Comparison of ENCODE assay signal across 18 cellular contexts in genomic region chr5:58322453-58322852, GRCh38.
A peak's percentile ranks its signal among the peaks of the same experiment; 100 is the strongest.
DNase-seq lines count a peak whose midpoint lies in the region; ATAC-seq and TF ChIP-seq lines count a peak whose summit lies in the region.
"Had no signal": no experiment of that assay in that cellular context is flagged by ENCODE, and none has a peak within 500 bp of the region (broad histone marks: within the 10 kb centered on the region; RNA-seq: fewer than 3 reads in every experiment).

No MANE protein-coding gene starts in this region.

- no peak overlapping the region for H3K56ac ChIP-seq in IMR-90 (ENCODE audit: extremely low read depth, insufficient read depth, low read length)

- TF ChIP-seq POLR2A in IMR-90 (IDR thresholded peaks at IDR 0.05; ENCODE audit: low read depth, low read length): no peak

- peaks cover 2% of the 10 kb centered on the region; the same call in 1 of the 2 replicates for H3K4me1 ChIP-seq in IMR-90 (ENCODE audit: control insufficient read depth, insufficient read depth, low read length)
- no peaks in the 10 kb centered on the region for H3K4me1 ChIP-seq in mesenchymal stem cell (ENCODE audit: control insufficient read depth, insufficient read depth, low read depth, low read length)
- H3K4me1 ChIP-seq: prostate gland had no signal

- H2AFZ ChIP-seq in IMR-90 (replicated peaks; ENCODE audit: low read length, poor library complexity) (no peak overlapping the region), mesenchymal stem cell (ENCODE audit: low read depth, low read length) (no peak overlapping the region)

- H3K27me3 Mint-ChIP-seq in chondrocyte (ENCODE audit: low read depth): no peaks in the 10 kb centered on the region
- H3K27me3 Mint-ChIP-seq in activated T-helper 2 cell treated with anti-CD3 and anti-CD28 coated beads, Interferon-gamma antibody, Interleukin-2, Interleukin-4, amounts not matched to agents 10 μg/mL and 5 μg/mL and 100 μg/mL, durations not matched to agents 14 hours and 24 hours and 36 hours (ENCODE audit: low read depth): no peaks in the 10 kb centered on the region

- dilution Hi-C loops in IMR-90 (cut with HindIII; ENCODE audit: low sequenced_read_pairs, unreplicated experiment): no loop called here

- H3K9ac ChIP-seq in IMR-90 (ENCODE audit: low read depth, low read length) (no peak overlapping the region), mesenchymal stem cell (ENCODE audit: low read length) (no peak overlapping the region)

- H3K18ac ChIP-seq in IMR-90 (ENCODE audit: low read depth, low read length): no peak overlapping the region; the same call in 1 of the 2 replicates
- H3K18ac ChIP-seq in mesenchymal stem cell (ENCODE audit: low read depth in 1 of 2, low read length in 2 of 2): no peak overlapping the region

- H3K9me3 ChIP-seq in IMR-90 (ENCODE audit: control insufficient read depth, insufficient read depth, low read length) (no peaks in the 10 kb centered on the region), mesenchymal stem cell (ENCODE audit: control insufficient read depth, low read length) (no peaks in the 10 kb centered on the region)
- H3K9me3 ChIP-seq: prostate gland had no signal

- H3K36me3 Mint-ChIP-seq in chondrocyte (ENCODE audit: low read depth): no peaks in the 10 kb centered on the region
- H3K36me3 Mint-ChIP-seq in activated T-helper 2 cell treated with anti-CD3 and anti-CD28 coated beads, Interferon-gamma antibody, Interleukin-2, Interleukin-4, amounts not matched to agents 10 μg/mL and 5 μg/mL and 100 μg/mL, durations not matched to agents 14 hours and 24 hours and 36 hours (ENCODE audit: low read depth): no peaks in the 10 kb centered on the region

- H3K14ac ChIP-seq in IMR-90 (replicated peaks; ENCODE audit: low read depth, low read length) (0 out of 2 replicates have a peak overlapping the region, but pooled peaks have one; percentile 2), mesenchymal stem cell (ENCODE audit: low read length in 2 of 2) (no peak overlapping the region)

- BruUV-seq in IMR-90 (replicated peaks; lab: Mats Ljungman, UMichigan): no TSS peak

- peak overlapping the region; percentile 58 for H2BK120ac ChIP-seq in IMR-90 (ENCODE audit: low read depth, low read length)
- H2BK120ac ChIP-seq in mesenchymal stem cell (ENCODE audit: low read depth, low read length): no peak overlapping the region

- TF ChIP-seq RAD21 in IMR-90 (IDR thresholded peaks at IDR 0.05; ENCODE audit: low read length): no peak

- 0 out of 2 replicates have a peak overlapping the region, but pooled peaks have one; percentile 14 for H3K23ac ChIP-seq in IMR-90 (ENCODE audit: low read depth, low read length)
- no peak overlapping the region for H3K23ac ChIP-seq in mesenchymal stem cell (ENCODE audit: low read length in 2 of 2)

- H4K5ac ChIP-seq in IMR-90 (ENCODE audit: low read depth, low read length): no peak overlapping the region

- H3K4me3 Mint-ChIP-seq in chondrocyte (ENCODE audit: unreplicated experiment): no peak overlapping the region
- no peak overlapping the region for H3K4me3 Mint-ChIP-seq in activated T-helper 2 cell treated with anti-CD3 and anti-CD28 coated beads, Interferon-gamma antibody, Interleukin-2, Interleukin-4, amounts not matched to agents 10 μg/mL and 5 μg/mL and 100 μg/mL, durations not matched to agents 14 hours and 24 hours and 36 hours (ENCODE audit: low read depth)

- H4K91ac ChIP-seq in IMR-90 (ENCODE audit: insufficient read depth, low read depth, low read length): no peak overlapping the region
- H4K91ac ChIP-seq in mesenchymal stem cell (ENCODE audit: low read length): no peak overlapping the region

- CTCF ChIA-PET in IMR-90 (lab: Yijun Ruan, JAX): interaction anchor here (1.4 kb wide), 1 partner anchor 13 kb away, joined by 3 read pairs; no protein-coding TSS in a partner anchor

- H3K4me2 ChIP-seq in IMR-90 (ENCODE audit: low read depth, low read length): no peak overlapping the region
- H3K4me2 ChIP-seq in mesenchymal stem cell (ENCODE audit: low read length, poor library complexity, severe bottlenecking): no peak overlapping the region

- peak; percentile 83 for ATAC-seq in IMR-90 (ENCODE audit: low read depth)
- no peak for ATAC-seq in HG03135 (IDR thresholded peaks at IDR 0.05; ENCODE audit: unreplicated experiment)

- H4K8ac ChIP-seq in IMR-90 (ENCODE audit: low read depth in 2 of 2, low read length in 2 of 2): peak overlapping the region in 1 of 2 experiments; percentile 55; a peak in 2 of 4 replicates
- H4K8ac ChIP-seq in mesenchymal stem cell (ENCODE audit: low read length): no peak overlapping the region

- intact Hi-C loops in IMR-90 (cut with micrococcal nuclease): loop anchor here (5.0 kb wide), 1 partner anchor 135 kb away; no protein-coding TSS in a partner anchor
- intact Hi-C loops in activated T-helper 2 cell treated with anti-CD3 and anti-CD28 coated beads, Interferon-gamma antibody, Interleukin-2, Interleukin-4, amounts not matched to agents 10 μg/mL and 5 μg/mL and 100 μg/mL, durations not matched to agents 14 hours and 24 hours and 36 hours (cut with micrococcal nuclease): no loop called here

- POLR2A ChIA-PET in IMR-90 (lab: Charles Lee; ENCODE audit: unreplicated experiment): no interaction called here

- H3K79me1 ChIP-seq in IMR-90 (ENCODE audit: low read depth in 1 of 2, low read length in 2 of 2) (no peaks in the 10 kb centered on the region), mesenchymal stem cell (replicated peaks; ENCODE audit: low read length, poor library complexity, severe bottlenecking) (no peaks in the 10 kb centered on the region)

- H2BK12ac ChIP-seq in mesenchymal stem cell (ENCODE audit: low read length in 2 of 2): no peak overlapping the region

- H3K4me1 Mint-ChIP-seq in chondrocyte (ENCODE audit: low read depth): peaks cover 25% of the 10 kb centered on the region
- H3K4me1 Mint-ChIP-seq in activated T-helper 2 cell treated with anti-CD3 and anti-CD28 coated beads, Interferon-gamma antibody, Interleukin-2, Interleukin-4, amounts not matched to agents 10 μg/mL and 5 μg/mL and 100 μg/mL, durations not matched to agents 14 hours and 24 hours and 36 hours (ENCODE audit: low read depth): no peaks in the 10 kb centered on the region

- H3K27ac Mint-ChIP-seq in chondrocyte (ENCODE audit: unreplicated experiment): peak overlapping the region; percentile 1
- H3K27ac Mint-ChIP-seq in activated T-helper 2 cell treated with anti-CD3 and anti-CD28 coated beads, Interferon-gamma antibody, Interleukin-2, Interleukin-4, amounts not matched to agents 10 μg/mL and 5 μg/mL and 100 μg/mL, durations not matched to agents 14 hours and 24 hours and 36 hours: no peak overlapping the region

- H2BK15ac ChIP-seq in IMR-90 (ENCODE audit: low read depth, low read length) (peak overlapping the region; percentile 24; the same call in 1 of the 3 replicates), mesenchymal stem cell (ENCODE audit: low read depth, poor library complexity, severe bottlenecking) (no peak overlapping the region)

- H2BK20ac ChIP-seq in IMR-90 (ENCODE audit: low read depth, low read length): peak overlapping the region; percentile 73

- H3K27me3 ChIP-seq in IMR-90 (ENCODE audit: control insufficient read depth, insufficient read depth, low read length) (no peaks in the 10 kb centered on the region), mesenchymal stem cell (ENCODE audit: control insufficient read depth in 1 of 2, insufficient read depth in 1 of 2, low read length in 2 of 2) (no peaks in the 10 kb centered on the region), H7 (ENCODE audit: control insufficient read depth, insufficient read depth, low read length) (no peaks in the 10 kb centered on the region)

- no peaks in the 10 kb centered on the region for H4K20me1 ChIP-seq in IMR-90 (ENCODE audit: insufficient read depth, low read length)

- H3K9me1 ChIP-seq in IMR-90 (ENCODE audit: insufficient read depth, low read length): peaks cover 6% of the 10 kb centered on the region; the same call in 1 of the 2 replicates

- H3K4me3 ChIP-seq in IMR-90 (ENCODE audit: insufficient read depth, low read depth, low read length) (no peak overlapping the region), mesenchymal stem cell (ENCODE audit: insufficient read depth in 1 of 2, low read depth in 1 of 2, low read length in 2 of 2) (no peak overlapping the region), H7 (ENCODE audit: insufficient read depth, low read depth, low read length) (no peak overlapping the region)
- H3K4me3 ChIP-seq: prostate gland had no signal

- no CpG with 5 or more reads among the region's 3 CpGs for WGBS in IMR-90 (ENCODE audit: extremely low coverage in 2 of 2, insufficient read length in 1 of 2), 2 experiments
- 18% methylated on average over 3 of the region's 3 CpGs for WGBS in mesenchymal stem cell

- H2AK5ac ChIP-seq in IMR-90 (ENCODE audit: low read depth, low read length) (no peak overlapping the region), mesenchymal stem cell (ENCODE audit: low read length, severe bottlenecking) (no peak overlapping the region)

- H3K36me3 ChIP-seq in IMR-90 (ENCODE audit: control insufficient read depth, insufficient read depth, low read length) (no peaks in the 10 kb centered on the region), mesenchymal stem cell (ENCODE audit: control insufficient read depth in 1 of 2, insufficient read depth in 2 of 2, low read depth in 1 of 2, low read length in 2 of 2) (no peaks in the 10 kb centered on the region), H7 (replicated peaks; ENCODE audit: control insufficient read depth, insufficient read depth, low read length) (no peaks in the 10 kb centered on the region)
- H3K36me3 ChIP-seq: prostate gland had no signal

- no peaks in the 10 kb centered on the region for H3K9me3 Mint-ChIP-seq in chondrocyte (ENCODE audit: low read depth)
- no peaks in the 10 kb centered on the region for H3K9me3 Mint-ChIP-seq in activated T-helper 2 cell treated with anti-CD3 and anti-CD28 coated beads, Interferon-gamma antibody, Interleukin-2, Interleukin-4, amounts not matched to agents 10 μg/mL and 5 μg/mL and 100 μg/mL, durations not matched to agents 14 hours and 24 hours and 36 hours

- in situ Hi-C loops in IMR-90 (cut with MboI; ENCODE audit: low sequenced_read_pairs): no loop called here

- H3K4ac ChIP-seq in IMR-90 (ENCODE audit: low read depth, low read length) (peak overlapping the region; percentile 12; the same call in 1 of the 2 replicates), mesenchymal stem cell (ENCODE audit: low read depth in 1 of 2, low read length in 2 of 2) (no peak overlapping the region)

- H2BK5ac ChIP-seq in IMR-90 (ENCODE audit: low read depth, low read length, poor library complexity, severe bottlenecking) (no peak overlapping the region), mesenchymal stem cell (ENCODE audit: low read depth, low read length, poor library complexity, severe bottlenecking) (no peak overlapping the region)

- TF ChIP-seq CTCF in IMR-90 (conservative IDR thresholded peaks at IDR 0.05; ENCODE audit: low read depth, low read length) (no peak), chondrocyte (IDR thresholded peaks at IDR 0.05) (no peak)

- H2AK9ac ChIP-seq in IMR-90 (replicated peaks; ENCODE audit: low read depth, low read length, poor library complexity): no peak overlapping the region

- H3K27ac ChIP-seq in IMR-90 (ENCODE audit: insufficient read depth, low read length): no peak overlapping the region
- no peak overlapping the region for H3K27ac ChIP-seq in mesenchymal stem cell (ENCODE audit: low read length, poor library complexity, severe bottlenecking)
- H3K27ac ChIP-seq: prostate gland had no signal

- DNase-seq in AG08395 (ENCODE audit: low spot score) (peak; percentile 43), IMR-90 (peak; percentile 36), chondrocyte (ENCODE audit: low spot score) (no peak), mesenchymal stem cell (peak; percentile 23), H7 (no peak), SW480 (ENCODE audit: low spot score) (no peak)
- DNase-seq in activated T-helper 2 cell treated with anti-CD3 and anti-CD28 coated beads, Interferon-gamma antibody, Interleukin-2, Interleukin-4, amounts not matched to agents 10 μg/mL and 5 μg/mL and 100 μg/mL, durations not matched to agents 14 hours and 24 hours and 36 hours (ENCODE audit: low spot score): no peak
- DNase-seq: activated CD4-positive, alpha-beta T cell treated with anti-CD3 and anti-CD28 coated beads, Interleukin-2, amount 50 U/mL, for 4 hours; activated effector memory CD4-positive, alpha-beta T cell treated with Interleukin-2 at 50 U/mL for 16 hours; DMS153; erythroblast; GOT3; midbrain; NCI-H1092 treated with DMSO at 0.1 percent for 48 hours; NCI-H446 treated with DMSO at 0.1 percent for 48 hours; stimulated activated CD4-positive, alpha-beta T cell treated with anti-CD3 and anti-CD28 coated beads, Interleukin-1b, Interleukin-23, amount 100 ng/mL, for 48 hours had no signal

Comparison
In these comparisons a context has a peak if more than half of its experiments do, and no peak if none do; other contexts are left out.
1. DNase-seq: peak in AG08395 (single experiment), IMR-90 (single experiment) and mesenchymal stem cell (single experiment); none in chondrocyte (single experiment), H7 (single experiment), activated T-helper 2 cell treated with anti-CD3 and anti-CD28 coated beads, Interferon-gamma antibody, Interleukin-2, Interleukin-4, amounts not matched to agents 10 μg/mL and 5 μg/mL and 100 μg/mL, durations not matched to agents 14 hours and 24 hours and 36 hours (single experiment) and SW480 (single experiment).